In genomic region chr11:105000797-105001196, GRCh38 we compare ENCODE assay signal across 8 cellular contexts. TPM values are rescaled to one million over a fixed set of nuclear protein-coding genes. Genes with fewer than 3 reads are reported as not detected.
DNase-seq lines count a peak whose midpoint lies in the region; ATAC-seq and TF ChIP-seq lines count a peak whose summit lies in the region.

No MANE protein-coding gene starts in this region.

- H3K4me1 Mint-ChIP-seq in progenitor cell of endocrine pancreas (ENCODE audit: low read depth) = no peaks in the 10 kb centered on the region

- TF ChIP-seq CTCF in 22Rv1 (IDR thresholded peaks at IDR 0.05) (peak; percentile 72), progenitor cell of endocrine pancreas (IDR thresholded peaks at IDR 0.05; ENCODE audit: unreplicated experiment) (peak; percentile 33), prostate gland (IDR thresholded peaks at IDR 0.05) (no peak)

- no peaks in the 10 kb centered on the region for H3K4me1 ChIP-seq in prostate gland (replicated peaks)

- no peak overlapping the region for H3K27ac Mint-ChIP-seq in progenitor cell of endocrine pancreas

- intact Hi-C loops in prostate gland (cut with DNase I) = no loop called here

- H3K27me3 Mint-ChIP-seq in progenitor cell of endocrine pancreas = peaks cover 2% of the 10 kb centered on the region

- no peaks in the 10 kb centered on the region for H3K27me3 ChIP-seq in prostate gland (replicated peaks; ENCODE audit: insufficient read depth)

- H3K36me3 ChIP-seq in prostate gland = no peaks in the 10 kb centered on the region

- H3K27ac ChIP-seq in 22Rv1 (no peak overlapping the region), prostate gland (no peak overlapping the region)

- H3K36me3 Mint-ChIP-seq in progenitor cell of endocrine pancreas (ENCODE audit: insufficient read depth) = no peaks in the 10 kb centered on the region

- ATAC-seq in GM18907 (IDR thresholded peaks at IDR 0.05; ENCODE audit: unreplicated experiment) (peak; percentile 92), HG03108 (IDR thresholded peaks at IDR 0.05; ENCODE audit: unreplicated experiment) (peak; percentile 83)
- peak; percentile 53 to 67 for ATAC-seq in activated CD4-positive, CD25-positive, alpha-beta regulatory T cell treated with anti-CD3 and anti-CD28 coated beads, Interleukin-2, amount 50 U/mL, for 24 hours

- TF ChIP-seq POLR2A in prostate gland (IDR thresholded peaks at IDR 0.05) = no peak

- DNase-seq in ecto neural progenitor cell (ENCODE audit: low spot score) (peak; percentile 47), progenitor cell of endocrine pancreas (ENCODE audit: low spot score, unreplicated experiment) (no peak), prostate gland (ENCODE audit: low spot score) (no peak), NCI-H1694 treated with DMSO at 0.1 percent for 48 hours (lab: John Stamatoyannopoulos, UW) (no peak)

- H3K9me3 ChIP-seq in prostate gland = no peaks in the 10 kb centered on the region

- H3K4me3 Mint-ChIP-seq in progenitor cell of endocrine pancreas (ENCODE audit: low read depth) = no peak overlapping the region

- WGBS in prostate gland = 80% methylated on average over 7 of the region's 7 CpGs

- H3K9me3 Mint-ChIP-seq in progenitor cell of endocrine pancreas (ENCODE audit: low read depth) = peaks cover 7% of the 10 kb centered on the region

- H3K4me3 ChIP-seq in prostate gland = no peak overlapping the region

RNA-seq across cellular contexts. Expression of gene CASP5, which starts 22.2 kb away (rescaled TPM):
- not detected in 2 replicates for total RNA-seq in progenitor cell of endocrine pancreas
- total RNA-seq in prostate gland = not detected

RNA-seq across cellular contexts. Expression of gene CASP4, which starts 32.4 kb away (rescaled TPM):
- 0.98 TPM in 1 of 2 replicates, not detected in the other for total RNA-seq in progenitor cell of endocrine pancreas
- 10 to 100 TPM; 43.9 to 49.8 TPM for total RNA-seq in prostate gland

RNA-seq across cellular contexts. Expression of gene CASP1, which starts 34.1 kb away (rescaled TPM):
- total RNA-seq in progenitor cell of endocrine pancreas = not detected in 2 replicates
- total RNA-seq in prostate gland = 10 to 100 TPM in 1 of 2 donors, 1 to 10 TPM in 1; 3.5 to 20.1 TPM

RNA-seq across cellular contexts. Expression of gene CARD16, which starts 44.3 kb away (rescaled TPM):
- not detected in 2 replicates for total RNA-seq in progenitor cell of endocrine pancreas
- total RNA-seq in prostate gland = 1 to 10 TPM; 6.7 to 7.9 TPM

Comparison
In these comparisons a context has a peak if more than half of its experiments do, and no peak if none do; other contexts are left out.
1. CTCF ChIP-seq: peak in 22Rv1 (single experiment) and progenitor cell of endocrine pancreas (single experiment); none in prostate gland (0 of 4).
2. RNA of gene CASP4, which starts 32.4 kb away (total RNA-seq): 43.9 to 49.8 TPM in prostate gland; 0.98 TPM in progenitor cell of endocrine pancreas; every median in the first group is over 10 times any median in the second.
3. Peak in every context shown above with its lines, with median percentiles within 50 percentile points of each other: ATAC-seq.